Comparison of ENCODE assay signal across 13 cellular contexts in genomic region chrX:97446298-97446882, GRCh38.
A peak's percentile ranks its signal among the peaks of the same experiment; 100 is the strongest.
DNase-seq lines count a peak whose midpoint lies in the region; ATAC-seq and TF ChIP-seq lines count a peak whose summit lies in the region.
"Had no signal": no experiment of that assay in that cellular context is flagged by ENCODE, and none has a peak within 500 bp of the region (broad histone marks: within the 10 kb centered on the region; RNA-seq: fewer than 3 reads in every experiment).

No MANE protein-coding gene starts in this region.

- no peak for ATAC-seq in PC-3
- no peak for ATAC-seq in HG03565 (IDR thresholded peaks at IDR 0.05; ENCODE audit: unreplicated experiment)
- ATAC-seq: activated CD4-positive, CD25-positive, alpha-beta regulatory T cell treated with anti-CD3 and anti-CD28 coated beads, Interleukin-2, amount 50 U/mL, for 24 hours had no signal

- no peaks in the 10 kb centered on the region for H3K4me1 ChIP-seq in breast epithelium
- no peaks in the 10 kb centered on the region for H3K4me1 ChIP-seq in PC-3 (ENCODE audit: insufficient read depth, low read length)
- no peaks in the 10 kb centered on the region for H3K4me1 ChIP-seq in fibroblast of lung (ENCODE audit: control insufficient read depth, extremely low read depth, insufficient read depth, low read length)
- H3K4me1 ChIP-seq in smooth muscle cell (ENCODE audit: low read depth): peaks cover 49% of the 10 kb centered on the region
- H3K4me1 ChIP-seq in ovary (ENCODE audit: insufficient read depth): no peaks in the 10 kb centered on the region
- H3K4me1 ChIP-seq: BLaER1 treated with 17β-estradiol and CSF1 and Interleukin-3, amounts not matched to agents 10 nM and 100 nM; SJSA1 had no signal

- no peak overlapping the region for H3K27ac ChIP-seq in breast epithelium
- H3K27ac ChIP-seq in PC-3 (ENCODE audit: low read length): no peak overlapping the region
- H3K27ac ChIP-seq in fibroblast of lung (ENCODE audit: insufficient read depth, low read length): no peak overlapping the region
- H3K27ac ChIP-seq in smooth muscle cell (ENCODE audit: low read depth): no peak overlapping the region
- no peak overlapping the region for H3K27ac ChIP-seq in ovary
- H3K27ac ChIP-seq: BLaER1 treated with 17β-estradiol and CSF1 and Interleukin-3, amounts not matched to agents 10 nM and 100 nM; SJSA1; thoracic aorta had no signal

- no peaks in the 10 kb centered on the region for H3K9me2 ChIP-seq in PC-3 (replicated peaks; ENCODE audit: low read length)

- no peak overlapping the region for H3K27ac Mint-ChIP-seq in MCF 10A (ENCODE audit: low read depth, unreplicated experiment)

- TF ChIP-seq POLR2A in breast epithelium (IDR thresholded peaks at IDR 0.05): no peak
- no peak for TF ChIP-seq POLR2A in ovary (IDR thresholded peaks at IDR 0.05)

- H3K9me3 ChIP-seq in breast epithelium (no peaks in the 10 kb centered on the region), PC-3 (ENCODE audit: low read length) (no peaks in the 10 kb centered on the region), fibroblast of lung (ENCODE audit: control insufficient read depth, insufficient read depth, low read depth, low read length) (no peaks in the 10 kb centered on the region), smooth muscle cell (replicated peaks; ENCODE audit: low read depth) (no peaks in the 10 kb centered on the region), ovary (no peaks in the 10 kb centered on the region)
- H3K9me3 ChIP-seq: BLaER1 treated with 17β-estradiol and CSF1 and Interleukin-3, amounts not matched to agents 10 nM and 100 nM; HAP-1; SJSA1; thoracic aorta had no signal

- H3K4me3 ChIP-seq in breast epithelium: no peak overlapping the region
- H3K4me3 ChIP-seq in PC-3 (ENCODE audit: low read length): no peak overlapping the region
- no peak overlapping the region for H3K4me3 ChIP-seq in fibroblast of lung (replicated peaks in 1 of 4; ENCODE audit: control extremely low read depth in 1 of 4, insufficient read depth in 1 of 4, low read depth in 3 of 4, low read length in 4 of 4)
- no peak overlapping the region for H3K4me3 ChIP-seq in smooth muscle cell
- H3K4me3 ChIP-seq in ovary: no peak overlapping the region
- H3K4me3 ChIP-seq: BLaER1 treated with 17β-estradiol and CSF1 and Interleukin-3, amounts not matched to agents 10 nM and 100 nM; HAP-1; SJSA1; thoracic aorta had no signal

- H2AFZ ChIP-seq in PC-3 (ENCODE audit: low read length): no peak overlapping the region
- no peak overlapping the region for H2AFZ ChIP-seq in fibroblast of lung (ENCODE audit: low read length)
- no peak overlapping the region for H2AFZ ChIP-seq in smooth muscle cell (ENCODE audit: low read depth)

- no TSS peak for BruUV-seq in MCF 10A (replicated peaks; lab: Mats Ljungman, UMichigan)
- no TSS peak for BruUV-seq in PC-3 (replicated peaks; lab: Mats Ljungman, UMichigan)

- no peaks in the 10 kb centered on the region for H3K36me3 Mint-ChIP-seq in MCF 10A (ENCODE audit: insufficient read depth, unreplicated experiment)

- H3K9me3 Mint-ChIP-seq in MCF 10A (ENCODE audit: unreplicated experiment): no peaks in the 10 kb centered on the region

- DNase-seq in MCF 10A (ENCODE audit: unreplicated experiment) (peak; percentile 6), breast epithelium (ENCODE audit: low spot score in 2 of 2) (no peak), PC-3 (peak; percentile 38), fibroblast of lung (ENCODE audit: low read depth in 2 of 2) (peak; percentile 5 to 12), smooth muscle cell (lab: John Stamatoyannopoulos, UW; ENCODE audit: unreplicated experiment) (no peak), ovary (no peak)
- no peak for DNase-seq in activated T-cell treated with anti-CD3 and anti-CD28 coated beads, Interleukin-2, amount 50 U/mL, for 1 hour

- H3K4me1 Mint-ChIP-seq in MCF 10A (ENCODE audit: insufficient read depth, unreplicated experiment): no peaks in the 10 kb centered on the region

- intact Hi-C loops in MCF 10A (cut with micrococcal nuclease) (loop anchor here (10.0 kb wide), 1 partner anchor 1198 kb away; no protein-coding TSS in a partner anchor), breast epithelium (cut with DNase I; ENCODE audit: low total_unique reads) (no loop called here), PC-3 (cut with micrococcal nuclease) (loop anchor here (2.0 kb wide), 1 partner anchor 238 kb away; no protein-coding TSS in a partner anchor), ovary (cut with DNase I) (no loop called here)

- H4K20me1 ChIP-seq in PC-3 (ENCODE audit: low read length): no peaks in the 10 kb centered on the region
- no peaks in the 10 kb centered on the region for H4K20me1 ChIP-seq in fibroblast of lung (ENCODE audit: control insufficient read depth, extremely low read depth, insufficient read depth, low read length)
- H4K20me1 ChIP-seq in smooth muscle cell (ENCODE audit: low read depth): no peaks in the 10 kb centered on the region

- POLR2A ChIA-PET in MCF 10A (lab: Yijun Ruan, JAX) (no interaction called here), PC-3 (lab: Charles Lee; ENCODE audit: unreplicated experiment) (no interaction called here)

- H3K9ac ChIP-seq in PC-3 (ENCODE audit: low read length): no peak overlapping the region
- H3K9ac ChIP-seq in fibroblast of lung (ENCODE audit: insufficient read depth, low read length): no peak overlapping the region
- H3K9ac ChIP-seq in smooth muscle cell (ENCODE audit: low read depth): no peak overlapping the region
- H3K9ac ChIP-seq: BLaER1 treated with 17β-estradiol and CSF1 and Interleukin-3, amounts not matched to agents 10 nM and 100 nM had no signal

- no peak overlapping the region for H3K4me3 Mint-ChIP-seq in MCF 10A (ENCODE audit: unreplicated experiment)

- H3K27me3 ChIP-seq in breast epithelium (peaks cover 0 to 17% of the 10 kb centered on the region in 2 donors), PC-3 (ENCODE audit: low read length) (no peaks in the 10 kb centered on the region), fibroblast of lung (ENCODE audit: control insufficient read depth, insufficient read depth, low read length) (no peaks in the 10 kb centered on the region), smooth muscle cell (ENCODE audit: low read depth) (no peaks in the 10 kb centered on the region), ovary (no peaks in the 10 kb centered on the region)
- H3K27me3 ChIP-seq: SJSA1 had no signal

- TF ChIP-seq EP300 in ovary (IDR thresholded peaks at IDR 0.05): no peak

- H3F3A ChIP-seq in PC-3 (ENCODE audit: low read length, unreplicated experiment) (no peaks in the 10 kb centered on the region), smooth muscle cell (ENCODE audit: low read depth) (no peaks in the 10 kb centered on the region)

- no peak overlapping the region for H3K4me2 ChIP-seq in PC-3 (ENCODE audit: low read length)
- H3K4me2 ChIP-seq in fibroblast of lung (ENCODE audit: extremely low read depth, insufficient read depth, low read length): no peak overlapping the region
- H3K4me2 ChIP-seq in smooth muscle cell: peak overlapping the region; percentile 52
- H3K4me2 ChIP-seq: BLaER1 treated with 17β-estradiol and CSF1 and Interleukin-3, amounts not matched to agents 10 nM and 100 nM had no signal

- no peaks in the 10 kb centered on the region for H3K79me2 ChIP-seq in PC-3 (ENCODE audit: low read length)
- no peaks in the 10 kb centered on the region for H3K79me2 ChIP-seq in fibroblast of lung (ENCODE audit: control insufficient read depth, insufficient read depth, low read length)
- H3K79me2 ChIP-seq in smooth muscle cell (ENCODE audit: low read depth): no peaks in the 10 kb centered on the region

- 76% methylated on average over 1 of the region's 1 CpG for WGBS in smooth muscle cell (ENCODE audit: low lambda C conversion rate)
- WGBS in ovary, 3 donors: 39 to 49% (median 46%) methylated on average over 1 of the region's 1 CpG

- peak; percentile 13 for TF ChIP-seq CTCF in MCF 10A (IDR thresholded peaks at IDR 0.05; ENCODE audit: unreplicated experiment)
- no peak for TF ChIP-seq CTCF in breast epithelium (IDR thresholded peaks at IDR 0.05)
- TF ChIP-seq CTCF in PC-3 (conservative IDR thresholded peaks at IDR 0.05; ENCODE audit: low read depth, low read length): peak; percentile 54
- no peak for TF ChIP-seq CTCF in fibroblast of lung (conservative IDR thresholded peaks at IDR 0.05 in 1 of 2, IDR thresholded peaks at IDR 0.05 in 1 of 2; ENCODE audit: low read depth in 1 of 2, low read length in 2 of 2)
- TF ChIP-seq CTCF in smooth muscle cell (IDR thresholded peaks at IDR 0.05; ENCODE audit: borderline replicate concordance, insufficient read depth, poor library complexity, severe bottlenecking): peak; percentile 44
- no peak for TF ChIP-seq CTCF in ovary (IDR thresholded peaks at IDR 0.05)

- CTCF ChIA-PET in MCF 10A (lab: Yijun Ruan, JAX) (interaction anchor here (0.7 to 1.0 kb wide), 2 partner anchors 15 to 238 kb away, joined by 3 to 4 read pairs; no protein-coding TSS in a partner anchor), PC-3 (lab: Charles Lee) (interaction anchor here (0.6 kb wide), 1 partner anchor 30 kb away, joined by 3 read pairs; no protein-coding TSS in a partner anchor)

- H3K36me3 ChIP-seq in breast epithelium (no peaks in the 10 kb centered on the region), PC-3 (ENCODE audit: low read depth, low read length) (no peaks in the 10 kb centered on the region), fibroblast of lung (ENCODE audit: control insufficient read depth, insufficient read depth, low read length) (no peaks in the 10 kb centered on the region), smooth muscle cell (ENCODE audit: low read depth) (no peaks in the 10 kb centered on the region), ovary (no peaks in the 10 kb centered on the region)
- H3K36me3 ChIP-seq: BLaER1 treated with 17β-estradiol and CSF1 and Interleukin-3, amounts not matched to agents 10 nM and 100 nM; HAP-1; SJSA1; thoracic aorta had no signal

- peaks cover 36% of the 10 kb centered on the region for H3K27me3 Mint-ChIP-seq in MCF 10A (ENCODE audit: insufficient read depth, unreplicated experiment)

Comparison
In these comparisons a context has a peak if more than half of its experiments do, and no peak if none do; other contexts are left out.
1. DNase-seq: peak in MCF 10A (single experiment), PC-3 (single experiment) and fibroblast of lung (2 of 2); none in breast epithelium (0 of 2), smooth muscle cell (single experiment), ovary (0 of 5) and activated T-cell treated with anti-CD3 and anti-CD28 coated beads, Interleukin-2, amount 50 U/mL, for 1 hour (single experiment).
2. CTCF ChIP-seq: peak in MCF 10A (single experiment), PC-3 (single experiment) and smooth muscle cell (single experiment); none in breast epithelium (0 of 3), fibroblast of lung (0 of 2) and ovary (0 of 3).
3. intact Hi-C loops: an anchor here in MCF 10A (10.0 kb wide) and PC-3 (2.0 kb wide); none called in breast epithelium and ovary.